ENCODE assay signal across 21 cellular contexts in the genomic region with DNA sequence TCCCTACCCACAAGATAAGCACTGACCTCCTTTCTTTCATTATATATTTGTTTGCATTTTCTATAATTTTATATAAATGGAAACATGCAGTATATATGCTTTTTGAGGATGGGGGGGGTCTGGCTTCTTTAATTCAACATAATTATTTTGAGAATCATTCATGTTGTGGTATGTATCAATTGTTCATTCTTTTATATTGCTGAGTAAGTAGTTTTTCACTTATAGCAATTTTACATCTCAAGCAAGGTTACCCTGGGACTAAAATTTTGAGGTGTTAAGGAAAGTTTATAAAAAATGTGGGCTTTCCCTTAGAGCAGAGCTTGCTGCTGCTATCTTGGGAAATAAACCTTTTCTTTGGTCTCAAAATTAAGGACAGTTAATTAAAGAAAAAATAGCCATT.
DNase-seq lines count a peak whose midpoint lies in the region; ATAC-seq, FAIRE-seq and TF ChIP-seq lines count a peak whose summit lies in the region.
"Had no signal": no experiment of that assay in that cellular context is flagged by ENCODE, and none has a peak within 500 bp of the region (broad histone marks: within the 10 kb centered on the region; RNA-seq: fewer than 3 reads in every experiment).

No MANE protein-coding gene starts in this region.

- no peaks in the 10 kb centered on the region for H3K36me3 ChIP-seq in IMR-90 (ENCODE audit: control insufficient read depth, insufficient read depth, low read length)
- no peaks in the 10 kb centered on the region for H3K36me3 ChIP-seq in K562 (ENCODE audit: control insufficient read depth, insufficient read depth, low read length)
- H3K36me3 ChIP-seq in aorta (ENCODE audit: control insufficient read depth in 1 of 2, insufficient read depth in 2 of 2, low read length in 1 of 2): no peaks in the 10 kb centered on the region
- H3K36me3 ChIP-seq: BLaER1 treated with 17β-estradiol and CSF1 and Interleukin-3, amounts not matched to agents 10 nM and 100 nM had no signal

- DNase-seq in A549 (ENCODE audit: low read depth in 1 of 2, low spot score in 1 of 2): no peak
- DNase-seq in IMR-90: no peak
- DNase-seq in K562 (ENCODE audit: extremely low read depth in 1 of 4, low spot score in 3 of 4): no peak
- DNase-seq in aorta: no peak
- no peak for DNase-seq in endothelial cell (ENCODE audit: low spot score)
- DNase-seq: 8988T; AML-193; Caco-2; Calu3; CD4-positive, alpha-beta T cell; CD8-positive, alpha-beta T cell; DMS79 treated with DMSO at 0.1 percent for 48 hours; GF-D8 had no signal

- no peaks in the 10 kb centered on the region for H3K79me1 ChIP-seq in IMR-90 (ENCODE audit: low read depth in 1 of 2, low read length in 2 of 2)

- no peak for TF ChIP-seq CTCF in A549 (IDR thresholded peaks at IDR 0.05)
- TF ChIP-seq CTCF in IMR-90 (conservative IDR thresholded peaks at IDR 0.05; ENCODE audit: low read depth, low read length): no peak
- no peak for TF ChIP-seq CTCF in K562 (IDR thresholded peaks at IDR 0.05 in 2 of 3, conservative IDR thresholded peaks at IDR 0.05 in 1 of 3; ENCODE audit: insufficient read depth in 2 of 3, low read depth in 1 of 3, low read length in 3 of 3)
- TF ChIP-seq CTCF in endothelial cell (IDR thresholded peaks at IDR 0.05; ENCODE audit: unreplicated experiment): no peak

- H3K4me2 ChIP-seq in A549 (no peak overlapping the region), IMR-90 (ENCODE audit: low read depth, low read length) (no peak overlapping the region), K562 (ENCODE audit: insufficient read depth, low read length) (no peak overlapping the region)
- H3K4me2 ChIP-seq: BLaER1 treated with 17β-estradiol and CSF1 and Interleukin-3, amounts not matched to agents 10 nM and 100 nM had no signal

- no peak overlapping the region for H2BK5ac ChIP-seq in IMR-90 (ENCODE audit: low read depth, low read length, poor library complexity, severe bottlenecking)

- H4K8ac ChIP-seq in IMR-90 (ENCODE audit: low read depth in 2 of 2, low read length in 2 of 2): no peak overlapping the region

- ATAC-seq in A549: no peak
- no peak for ATAC-seq in IMR-90 (ENCODE audit: low read depth)
- no peak for ATAC-seq in K562
- ATAC-seq in HG03139 (IDR thresholded peaks at IDR 0.05; ENCODE audit: unreplicated experiment): no peak
- no peak for ATAC-seq in aorta (ENCODE audit: low FRiP score)
- ATAC-seq: CD8-positive, alpha-beta T cell had no signal

- no peak overlapping the region for H3K9ac ChIP-seq in IMR-90 (ENCODE audit: low read depth, low read length)
- H3K9ac ChIP-seq in K562 (ENCODE audit: insufficient read depth in 1 of 2, low read depth in 2 of 2, low read length in 2 of 2): no peak overlapping the region
- H3K9ac ChIP-seq: BLaER1 treated with 17β-estradiol and CSF1 and Interleukin-3, amounts not matched to agents 10 nM and 100 nM had no signal

- H3K9me3 ChIP-seq in A549 (no peaks in the 10 kb centered on the region), IMR-90 (ENCODE audit: control insufficient read depth, insufficient read depth, low read length) (no peaks in the 10 kb centered on the region), K562 (replicated peaks; ENCODE audit: control insufficient read depth, insufficient read depth, low read depth, low read length) (no peaks in the 10 kb centered on the region), aorta (ENCODE audit: control insufficient read depth, low read length) (no peaks in the 10 kb centered on the region)
- H3K9me3 ChIP-seq: BLaER1 treated with 17β-estradiol and CSF1 and Interleukin-3, amounts not matched to agents 10 nM and 100 nM; Caco-2 had no signal

- no peaks in the 10 kb centered on the region for H3K27me3 Mint-ChIP-seq in endothelial cell (ENCODE audit: unreplicated experiment)
- H3K27me3 Mint-ChIP-seq: B cell; CD4-positive, alpha-beta T cell had no signal

- H2AFZ ChIP-seq in IMR-90 (replicated peaks; ENCODE audit: low read length, poor library complexity): no peak overlapping the region
- H2AFZ ChIP-seq in K562 (ENCODE audit: low read depth, low read length): no peak overlapping the region

- TF ChIP-seq RAD21 in A549 (conservative IDR thresholded peaks at IDR 0.05 in 1 of 2, IDR thresholded peaks at IDR 0.05 in 1 of 2) (no peak), IMR-90 (IDR thresholded peaks at IDR 0.05; ENCODE audit: low read length) (no peak), K562 (CRISPR knock-in tag; conservative IDR thresholded peaks at IDR 0.05 in 1 of 2, IDR thresholded peaks at IDR 0.05 in 1 of 2) (no peak)

- H3K27me3 ChIP-seq in IMR-90 (ENCODE audit: control insufficient read depth, insufficient read depth, low read length) (peaks cover 2% of the 10 kb centered on the region; the same call in 1 of the 2 replicates), K562 (ENCODE audit: control insufficient read depth in 2 of 2, insufficient read depth in 2 of 2, low read length in 2 of 2) (no peaks in the 10 kb centered on the region), aorta (ENCODE audit: control insufficient read depth in 1 of 2, insufficient read depth in 2 of 2, low read length in 1 of 2) (peaks cover 0 to 2% of the 10 kb centered on the region in 2 donors)
- H3K27me3 ChIP-seq: BLaER1 treated with 17β-estradiol and CSF1 and Interleukin-3, amounts not matched to agents 10 nM and 100 nM had no signal

- H3K4me1 Mint-ChIP-seq in endothelial cell (ENCODE audit: unreplicated experiment): peaks cover 12% of the 10 kb centered on the region
- H3K4me1 Mint-ChIP-seq: B cell had no signal

- H3K4me1 ChIP-seq in A549 (peaks cover 17% of the 10 kb centered on the region), IMR-90 (ENCODE audit: control insufficient read depth, insufficient read depth, low read length) (no peaks in the 10 kb centered on the region; the same call in 1 of the 2 replicates), K562 (replicated peaks in 1 of 2; ENCODE audit: control insufficient read depth in 2 of 2, insufficient read depth in 2 of 2, low read length in 2 of 2) (peaks cover 4 to 28% of the 10 kb centered on the region in 2 experiments; a peak in 3 of 5 replicates), aorta (ENCODE audit: control insufficient read depth in 1 of 2, insufficient read depth in 2 of 2, low read length in 2 of 2) (no peaks in the 10 kb centered on the region)

- no peak overlapping the region for H2BK120ac ChIP-seq in IMR-90 (ENCODE audit: low read depth, low read length)

- H3K14ac ChIP-seq in IMR-90 (replicated peaks; ENCODE audit: low read depth, low read length): no peak overlapping the region

- H3K36me3 Mint-ChIP-seq in endothelial cell (ENCODE audit: low read depth, unreplicated experiment): no peaks in the 10 kb centered on the region
- H3K36me3 Mint-ChIP-seq: CD8-positive, alpha-beta T cell had no signal

- H3K4ac ChIP-seq in IMR-90 (ENCODE audit: low read depth, low read length): no peak overlapping the region

- BruUV-seq in IMR-90 (replicated peaks; lab: Mats Ljungman, UMichigan) (no TSS peak), K562 (replicated peaks; lab: Mats Ljungman, UMichigan) (no TSS peak)

- no peak overlapping the region for H3K27ac Mint-ChIP-seq in endothelial cell (ENCODE audit: unreplicated experiment)
- H3K27ac Mint-ChIP-seq: B cell; CD4-positive, alpha-beta T cell; CD8-positive, alpha-beta T cell had no signal

- no peak overlapping the region for H3K23ac ChIP-seq in IMR-90 (ENCODE audit: low read depth, low read length)

- FAIRE-seq in A549 (lab: Jason Lieb, UNC) (no peak), K562 (lab: Jason Lieb, UNC) (no peak)
- FAIRE-seq: A204.1, D721Med, G401.6, GM19239 had no signal

- H4K5ac ChIP-seq in IMR-90 (ENCODE audit: low read depth, low read length): no peak overlapping the region

- POLR2A ChIA-PET in A549 (lab: Yijun Ruan, JAX): no interaction called here
- POLR2A ChIA-PET in IMR-90 (lab: Charles Lee; ENCODE audit: unreplicated experiment): no interaction called here
- POLR2A ChIA-PET in K562 (lab: Yijun Ruan, JAX): no interaction called here

- no peak overlapping the region for H4K91ac ChIP-seq in IMR-90 (ENCODE audit: insufficient read depth, low read depth, low read length)

- no peaks in the 10 kb centered on the region for H3K79me2 ChIP-seq in K562 (ENCODE audit: control insufficient read depth, insufficient read depth, low read length)

- H3K9me1 ChIP-seq in IMR-90 (ENCODE audit: insufficient read depth, low read length) (no peaks in the 10 kb centered on the region), K562 (ENCODE audit: control insufficient read depth, insufficient read depth, low read length) (no peaks in the 10 kb centered on the region)

- no peak overlapping the region for H3K27ac ChIP-seq in A549
- H3K27ac ChIP-seq in IMR-90 (ENCODE audit: insufficient read depth, low read length): no peak overlapping the region
- H3K27ac ChIP-seq in K562 (ENCODE audit: extremely low read depth, low read depth, low read length): no peak overlapping the region
- H3K27ac ChIP-seq in aorta (ENCODE audit: low read depth in 1 of 2, low read length in 2 of 2): no peak overlapping the region
- H3K27ac ChIP-seq: BLaER1 treated with 17β-estradiol and CSF1 and Interleukin-3, amounts not matched to agents 10 nM and 100 nM; C4-2B had no signal

- CTCF ChIA-PET in A549 (lab: Yijun Ruan, JAX): interaction anchor here (1.6 kb wide), 1 partner anchor 20 kb away, joined by 4 read pairs; no protein-coding TSS in a partner anchor
- CTCF ChIA-PET in IMR-90 (lab: Yijun Ruan, JAX): no interaction called here
- CTCF ChIA-PET in K562 (lab: Yijun Ruan, JAX; ENCODE audit: low intra/inter-chr PET ratio): no interaction called here

- H3K4me3 Mint-ChIP-seq in endothelial cell (ENCODE audit: unreplicated experiment): no peak overlapping the region
- H3K4me3 Mint-ChIP-seq: B cell; CD4-positive, alpha-beta T cell; CD8-positive, alpha-beta T cell had no signal

- no peak overlapping the region for H2AK5ac ChIP-seq in IMR-90 (ENCODE audit: low read depth, low read length)

- H3K56ac ChIP-seq in IMR-90 (ENCODE audit: extremely low read depth, insufficient read depth, low read length): no peak overlapping the region

- no peak overlapping the region for H2BK20ac ChIP-seq in IMR-90 (ENCODE audit: low read depth, low read length)

- H2BK15ac ChIP-seq in IMR-90 (ENCODE audit: low read depth, low read length): no peak overlapping the region

- TF ChIP-seq POLR2A in A549 (IDR thresholded peaks at IDR 0.05; ENCODE audit: low read length): no peak
- TF ChIP-seq POLR2A in IMR-90 (IDR thresholded peaks at IDR 0.05; ENCODE audit: low read depth, low read length): no peak
- no peak for TF ChIP-seq POLR2A in K562 (conservative IDR thresholded peaks at IDR 0.05)

- H3K9me3 Mint-ChIP-seq in endothelial cell (ENCODE audit: unreplicated experiment): no peaks in the 10 kb centered on the region
- H3K9me3 Mint-ChIP-seq: CD4-positive, alpha-beta T cell; CD8-positive, alpha-beta T cell had no signal

- no peaks in the 10 kb centered on the region for H4K20me1 ChIP-seq in IMR-90 (ENCODE audit: insufficient read depth, low read length)
- no peaks in the 10 kb centered on the region for H4K20me1 ChIP-seq in K562 (replicated peaks; ENCODE audit: control insufficient read depth, insufficient read depth, low read length)
- H4K20me1 ChIP-seq: BLaER1 treated with 17β-estradiol and CSF1 and Interleukin-3, amounts not matched to agents 10 nM and 100 nM had no signal

- no peak for TF ChIP-seq EP300 in A549 (IDR thresholded peaks at IDR 0.05)
- no peak for TF ChIP-seq EP300 in K562 (IDR thresholded peaks at IDR 0.05; ENCODE audit: low read length)

- intact Hi-C loops in IMR-90 (cut with micrococcal nuclease) (no loop called here), K562 (cut with micrococcal nuclease) (no loop called here), aorta (cut with DNase I) (no loop called here)

- in situ Hi-C loops in IMR-90 (cut with MboI; ENCODE audit: low sequenced_read_pairs) (no loop called here), K562 (cut with MboI) (no loop called here)

- no peak overlapping the region for H3K18ac ChIP-seq in IMR-90 (ENCODE audit: low read depth, low read length)

- no peak overlapping the region for H2AK9ac ChIP-seq in IMR-90 (replicated peaks; ENCODE audit: low read depth, low read length, poor library complexity)

- H3K4me3 ChIP-seq in A549 (no peak overlapping the region), IMR-90 (ENCODE audit: insufficient read depth, low read depth, low read length) (no peak overlapping the region), K562 (no peak overlapping the region), aorta (ENCODE audit: low read length in 2 of 2) (no peak overlapping the region)
- H3K4me3 ChIP-seq: BLaER1 treated with 17β-estradiol and CSF1 and Interleukin-3, amounts not matched to agents 10 nM and 100 nM had no signal

- dilution Hi-C loops in IMR-90 (cut with HindIII; ENCODE audit: low sequenced_read_pairs, unreplicated experiment): no loop called here
